ENCODE assay signal across 26 cellular contexts in genomic region chr5:89087128-89087527, GRCh38.
A peak's percentile ranks its signal among the peaks of the same experiment; 100 is the strongest.
DNase-seq lines count a peak whose midpoint lies in the region; TF ChIP-seq lines count a peak whose summit lies in the region.
"Had no signal": no experiment of that assay in that cellular context is flagged by ENCODE, and none has a peak within 500 bp of the region (broad histone marks: within the 10 kb centered on the region; RNA-seq: fewer than 3 reads in every experiment).

No MANE protein-coding gene starts in this region.

- H3K4me1 ChIP-seq in OCI-LY3 (ENCODE audit: low read length) (peaks cover 25% of the 10 kb centered on the region), skeletal muscle tissue (ENCODE audit: control insufficient read depth in 3 of 3, insufficient read depth in 3 of 3, low read length in 3 of 3) (peaks cover 7 to 11% (median 9%) of the 10 kb centered on the region in 3 donors)
- H3K4me1 ChIP-seq: BLaER1, Caco-2 had no signal

- H3K9ac ChIP-seq in OCI-LY3 (ENCODE audit: low read length) (no peak overlapping the region), skeletal muscle tissue (ENCODE audit: low read depth in 1 of 3, low read length in 3 of 3) (peak overlapping the region in 1 of 3 donors; percentile 71)
- H3K9ac ChIP-seq: BLaER1, SK-N-SH had no signal

- POLR2A ChIA-PET in GM10248 (lab: Yijun Ruan, JAX): no interaction called here

- H2AFZ ChIP-seq in OCI-LY3 (ENCODE audit: low read depth, low read length): no peak overlapping the region
- H2AFZ ChIP-seq: GM23338 had no signal

- TF ChIP-seq CTCF in GM10248 (IDR thresholded peaks at IDR 0.05; ENCODE audit: control extremely low read depth, extremely low read depth, low read depth, missing control alignments): no peak
- no peak for TF ChIP-seq CTCF in GM20000 (IDR thresholded peaks at IDR 0.05; ENCODE audit: extremely low read depth, missing control alignments)
- TF ChIP-seq CTCF in OCI-LY3 (IDR thresholded peaks at IDR 0.05; ENCODE audit: low read depth, low read length): no peak

- H3K36me3 ChIP-seq in OCI-LY3 (replicated peaks; ENCODE audit: low read depth, low read length) (no peaks in the 10 kb centered on the region), skeletal muscle tissue (ENCODE audit: control insufficient read depth in 3 of 3, insufficient read depth in 3 of 3, low read length in 3 of 3) (no peaks in the 10 kb centered on the region)
- H3K36me3 ChIP-seq: BLaER1, HAP-1 had no signal

- peak overlapping the region; percentile 53 for H3K4me2 ChIP-seq in OCI-LY3 (ENCODE audit: low read length)
- H3K4me2 ChIP-seq: BLaER1, GM23338, SK-N-SH had no signal

- no peaks in the 10 kb centered on the region for H3K9me3 ChIP-seq in OCI-LY3 (ENCODE audit: insufficient read depth, low read length)
- no peaks in the 10 kb centered on the region for H3K9me3 ChIP-seq in skeletal muscle tissue (ENCODE audit: control insufficient read depth in 3 of 3, low read length in 3 of 3)
- H3K9me3 ChIP-seq: BLaER1, Caco-2, HAP-1, SK-N-SH had no signal

- H4K20me1 ChIP-seq in OCI-LY3 (ENCODE audit: insufficient read depth, low read length): no peaks in the 10 kb centered on the region
- H4K20me1 ChIP-seq: BLaER1 had no signal

- CTCF ChIA-PET in GM10248 (lab: Yijun Ruan, JAX): interaction anchor here (1.1 to 1.9 kb wide), 5 partner anchors 9 to 24 kb away, joined by 3 to 9 read pairs (median 3); no protein-coding TSS in a partner anchor

- peak; percentile 20 for DNase-seq in GM10248 (ENCODE audit: extremely low spot score)
- peak; percentile 7 for DNase-seq in GM20000 (ENCODE audit: low spot score)
- DNase-seq in NCI-H187 treated with DMSO at 0.1 percent for 48 hours (lab: John Stamatoyannopoulos, UW): no peak
- no peak for DNase-seq in NCI-H748 (lab: John Stamatoyannopoulos, UW; ENCODE audit: unreplicated experiment)
- DNase-seq in NCI-H2107 treated with DMSO at 0.1 percent for 48 hours (lab: John Stamatoyannopoulos, UW; ENCODE audit: unreplicated experiment): no peak
- no peak for DNase-seq in iPS-NIHi7 (ENCODE audit: extremely low spot score)
- DNase-seq: ACHN; Caco-2; CD4-positive, alpha-beta memory T cell; DMS 273 treated with DMSO at 0.1 percent for 48 hours; DMS79 treated with DMSO at 0.1 percent for 48 hours; Kasumi-1; NCI-H1417 treated with DMSO at 0.1 percent for 48 hours; NCI-H187; NCI-H226; NCI-H510A treated with DMSO at 0.1 percent for 48 hours; NCI-H774; NK-92 treated with Interleukin-12 subunit alpha and Interleukin-12 subunit beta, amount 100 ng/mL, for 24 hours; SIG-M5; SK-N-SH had no signal

- H3K27ac ChIP-seq in OCI-LY3 (ENCODE audit: low read length): no peak overlapping the region
- H3K27ac ChIP-seq in skeletal muscle tissue (ENCODE audit: low read depth, low read length): peak overlapping the region; percentile 84
- H3K27ac ChIP-seq: 22Rv1, BLaER1 had no signal

- H3K27me3 ChIP-seq in OCI-LY3 (ENCODE audit: low read depth, low read length) (no peaks in the 10 kb centered on the region), skeletal muscle tissue (ENCODE audit: control insufficient read depth in 3 of 3, insufficient read depth in 3 of 3, low read length in 3 of 3) (no peaks in the 10 kb centered on the region)
- H3K27me3 ChIP-seq: BLaER1 had no signal

- no peak overlapping the region for H3K4me3 ChIP-seq in OCI-LY3 (ENCODE audit: low read length)
- H3K4me3 ChIP-seq in skeletal muscle tissue (ENCODE audit: low read length in 3 of 3): peak overlapping the region in 1 of 3 donors; percentile 34
- H3K4me3 ChIP-seq: BLaER1, GM23338, HAP-1 had no signal

- no peaks in the 10 kb centered on the region for H3K79me2 ChIP-seq in OCI-LY3 (ENCODE audit: low read length)

Comparison
In these comparisons a context has a peak if more than half of its experiments do, and no peak if none do; other contexts are left out.
1. DNase-seq: peak in GM10248 (single experiment) and GM20000 (single experiment); none in NCI-H187 treated with DMSO at 0.1 percent for 48 hours (single experiment), NCI-H748 (single experiment), NCI-H2107 treated with DMSO at 0.1 percent for 48 hours (single experiment) and iPS-NIHi7 (single experiment).